In genomic region chr5:58922392-58923171, GRCh38 we compare ENCODE assay signal across 11 cellular contexts.
DNase-seq lines count a peak whose midpoint lies in the region; ATAC-seq and TF ChIP-seq lines count a peak whose summit lies in the region.
"Had no signal": no experiment of that assay in that cellular context is flagged by ENCODE, and none has a peak within 500 bp of the region (broad histone marks: within the 10 kb centered on the region; RNA-seq: fewer than 3 reads in every experiment).

No MANE protein-coding gene starts in this region.

- H3K36me3 ChIP-seq in heart right ventricle (no peaks in the 10 kb centered on the region), osteoblast (ENCODE audit: insufficient read depth, low read length) (no peaks in the 10 kb centered on the region)

- TF ChIP-seq CTCF in MCF 10A (IDR thresholded peaks at IDR 0.05; ENCODE audit: unreplicated experiment) (no peak), heart right ventricle (IDR thresholded peaks at IDR 0.05) (peak in 2 of 9 donors; percentile 4 to 11), osteoblast (IDR thresholded peaks at IDR 0.05; ENCODE audit: extremely low read depth, low read depth, low read length) (no peak)

- H3K4me3 Mint-ChIP-seq in MCF 10A (ENCODE audit: unreplicated experiment): no peak overlapping the region

- 23 to 38% methylated on average over 15 of the region's 15 CpGs for WGBS in heart right ventricle, 2 donors

- intact Hi-C loops in MCF 10A (cut with micrococcal nuclease): no loop called here
- intact Hi-C loops in heart right ventricle (cut with DNase I): no loop called here

- H3K79me2 ChIP-seq in osteoblast (ENCODE audit: insufficient read depth, low read length): no peaks in the 10 kb centered on the region

- H3K4me2 ChIP-seq in osteoblast (ENCODE audit: insufficient read depth, low read length): peak overlapping the region; percentile 65

- no peaks in the 10 kb centered on the region for H3K9me3 ChIP-seq in heart right ventricle
- H3K9me3 ChIP-seq in osteoblast (ENCODE audit: low read depth, low read length): no peaks in the 10 kb centered on the region

- in situ Hi-C loops in T47D (cut with HindIII; ENCODE audit: low pct_unique_long_range_greater_than_20kb, low sequenced_read_pairs): no loop called here

- ATAC-seq in heart right ventricle: peak; percentile 81 to 97 (median 95)
- ATAC-seq: Panc1 had no signal

- BruUV-seq in MCF 10A (replicated peaks; lab: Mats Ljungman, UMichigan): no TSS peak

- peak overlapping the region; percentile 66 to 92 (median 86) for H3K27ac ChIP-seq in heart right ventricle
- peak overlapping the region; percentile 66 for H3K27ac ChIP-seq in osteoblast (ENCODE audit: low read depth, low read length)

- CTCF ChIA-PET in MCF 10A (lab: Yijun Ruan, JAX): interaction anchor here (0.7 to 0.8 kb wide), 2 partner anchors 31 to 36 kb away, joined by 3 read pairs; no protein-coding TSS in a partner anchor

- POLR2A ChIA-PET in MCF 10A (lab: Yijun Ruan, JAX): no interaction called here

- no peaks in the 10 kb centered on the region for H3K36me3 Mint-ChIP-seq in MCF 10A (ENCODE audit: insufficient read depth, unreplicated experiment)

- H3K4me3 ChIP-seq in heart right ventricle: no peak overlapping the region
- H3K4me3 ChIP-seq in osteoblast (ENCODE audit: insufficient read depth, low read length): peak overlapping the region; percentile 5

- peak overlapping the region; percentile 76 for H2AFZ ChIP-seq in osteoblast (ENCODE audit: low read length)

- H3K4me1 Mint-ChIP-seq in MCF 10A (ENCODE audit: insufficient read depth, unreplicated experiment): peaks cover 21% of the 10 kb centered on the region

- H4K20me1 ChIP-seq in osteoblast (ENCODE audit: insufficient read depth, low read length): no peaks in the 10 kb centered on the region

- H3K4me1 ChIP-seq in heart right ventricle: peaks cover 0 to 53% (median 21%) of the 10 kb centered on the region in 9 donors
- H3K4me1 ChIP-seq in osteoblast (ENCODE audit: insufficient read depth, low read length): peaks cover 35% of the 10 kb centered on the region

- H3K27ac Mint-ChIP-seq in MCF 10A (ENCODE audit: low read depth, unreplicated experiment): no peak overlapping the region

- DNase-seq in T47D (ENCODE audit: low read depth in 1 of 2, low spot score in 1 of 2): peak; percentile 14 to 30
- DNase-seq in MCF 10A (ENCODE audit: unreplicated experiment): no peak
- DNase-seq in heart right ventricle: peak; percentile 65 to 77
- no peak for DNase-seq in osteoblast (ENCODE audit: insufficient read length, low spot score, missing footprints)
- DNase-seq in A172 (ENCODE audit: low spot score): no peak
- DNase-seq in activated naive CD4-positive, alpha-beta T cell treated with Interleukin-2 at 50 U/mL for 16 hours: no peak
- DNase-seq in NOMO-1 treated with DMSO at 0.1 percent for 48 hours (lab: John Stamatoyannopoulos, UW; ENCODE audit: unreplicated experiment): no peak
- DNase-seq in EL: no peak
- DNase-seq: activated CD4-positive, CD25-positive, alpha-beta regulatory T cell treated with anti-CD3 and anti-CD28 coated beads, Interleukin-2, amount 50 U/mL, for 72 hours; amniotic stem cell had no signal

- no peaks in the 10 kb centered on the region for H3K9me3 Mint-ChIP-seq in MCF 10A (ENCODE audit: unreplicated experiment)

- peaks cover 13% of the 10 kb centered on the region for H3K27me3 Mint-ChIP-seq in MCF 10A (ENCODE audit: insufficient read depth, unreplicated experiment)

- H3K27me3 ChIP-seq in heart right ventricle (no peaks in the 10 kb centered on the region), osteoblast (ENCODE audit: insufficient read depth, low read length) (no peaks in the 10 kb centered on the region)

Comparison
In these comparisons a context has a peak if more than half of its experiments do, and no peak if none do; other contexts are left out.
1. DNase-seq: peak in T47D (2 of 2) and heart right ventricle (2 of 2); none in MCF 10A (single experiment), osteoblast (single experiment), A172 (single experiment), activated naive CD4-positive, alpha-beta T cell treated with Interleukin-2 at 50 U/mL for 16 hours (single experiment), NOMO-1 treated with DMSO at 0.1 percent for 48 hours (single experiment) and EL (single experiment).